Comparison of ENCODE assay signal across 1 cellular context in the genomic region with DNA sequence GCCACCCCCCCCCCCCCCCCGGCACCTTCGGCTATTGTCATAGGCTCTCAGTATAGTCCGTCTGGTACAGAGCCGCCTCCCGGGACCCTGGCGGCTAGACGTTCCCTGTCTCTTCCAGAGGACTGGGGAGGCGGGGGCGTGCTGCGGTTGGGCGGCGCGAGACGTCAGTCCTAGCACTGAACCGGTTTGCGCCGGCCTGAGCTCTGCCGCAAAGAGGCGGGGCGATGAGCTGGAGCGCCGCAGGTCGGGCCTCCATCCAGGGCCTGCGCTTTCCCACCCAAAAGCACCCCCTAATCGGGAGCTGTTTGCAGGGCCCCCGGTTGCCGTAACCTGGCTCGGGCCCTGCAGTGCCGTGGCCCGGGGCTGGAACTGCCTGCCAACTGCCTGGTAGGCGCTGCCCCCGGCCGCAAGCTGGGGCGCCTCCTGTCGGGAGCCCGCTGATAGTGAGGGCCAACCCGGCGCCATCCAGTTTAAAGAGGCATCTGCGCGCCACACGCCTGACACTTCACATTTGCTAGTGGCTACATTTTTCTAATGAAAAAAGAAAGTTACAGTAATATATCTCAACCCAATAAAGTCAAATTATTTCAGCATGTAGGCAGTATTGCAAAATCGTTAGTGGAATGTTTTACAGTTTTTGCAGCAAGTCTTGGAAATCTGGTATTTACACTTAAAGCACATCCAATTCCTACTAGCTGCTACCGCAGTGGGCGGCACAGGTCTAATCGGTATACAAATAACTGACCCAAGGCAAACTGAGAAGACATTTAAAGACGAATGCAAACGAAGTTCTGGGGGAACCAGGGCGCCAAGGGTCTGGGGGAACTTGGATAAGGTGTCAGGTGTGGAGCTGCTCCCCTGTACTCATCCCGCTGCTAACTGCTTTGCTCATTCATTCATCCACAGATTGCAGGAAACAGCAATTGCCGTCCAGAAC.
TF ChIP-seq lines count a peak whose summit lies in the region.

No MANE protein-coding gene starts in this region.

TF ChIP-seq in HepG2, 621 proteins besides CTCF, POLR2A, EP300 and RAD21 (continued from another document and continues in another):
- TF ChIP-seq, protein P1, sequence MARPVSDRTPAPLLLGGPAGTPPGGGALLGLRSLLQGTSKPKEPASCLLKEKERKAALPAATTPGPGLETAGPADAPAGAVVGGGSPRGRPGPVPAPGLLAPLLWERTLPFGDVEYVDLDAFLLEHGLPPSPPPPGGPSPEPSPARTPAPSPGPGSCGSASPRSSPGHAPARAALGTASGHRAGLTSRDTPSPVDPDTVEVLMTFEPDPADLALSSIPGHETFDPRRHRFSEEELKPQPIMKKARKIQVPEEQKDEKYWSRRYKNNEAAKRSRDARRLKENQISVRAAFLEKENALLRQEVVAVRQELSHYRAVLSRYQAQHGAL (CRISPR knock-in tag; IDR thresholded peaks at IDR 0.05; ENCODE audit: not compliant biosample characterization), result no peak
- no peak for TF ChIP-seq HNF4G (IDR thresholded peaks at IDR 0.05; ENCODE audit: borderline replicate concordance, low read depth, low read length)
- no peak for TF ChIP-seq HNF4G (CRISPR knock-in tag; IDR thresholded peaks at IDR 0.05; ENCODE audit: borderline replicate concordance, low read depth)
- no peak for TF ChIP-seq ZNF446 (CRISPR knock-in tag; IDR thresholded peaks at IDR 0.05)
- TF ChIP-seq SMAD9 (CRISPR knock-in tag; IDR thresholded peaks at IDR 0.05), result no peak
- TF ChIP-seq, protein P2, sequence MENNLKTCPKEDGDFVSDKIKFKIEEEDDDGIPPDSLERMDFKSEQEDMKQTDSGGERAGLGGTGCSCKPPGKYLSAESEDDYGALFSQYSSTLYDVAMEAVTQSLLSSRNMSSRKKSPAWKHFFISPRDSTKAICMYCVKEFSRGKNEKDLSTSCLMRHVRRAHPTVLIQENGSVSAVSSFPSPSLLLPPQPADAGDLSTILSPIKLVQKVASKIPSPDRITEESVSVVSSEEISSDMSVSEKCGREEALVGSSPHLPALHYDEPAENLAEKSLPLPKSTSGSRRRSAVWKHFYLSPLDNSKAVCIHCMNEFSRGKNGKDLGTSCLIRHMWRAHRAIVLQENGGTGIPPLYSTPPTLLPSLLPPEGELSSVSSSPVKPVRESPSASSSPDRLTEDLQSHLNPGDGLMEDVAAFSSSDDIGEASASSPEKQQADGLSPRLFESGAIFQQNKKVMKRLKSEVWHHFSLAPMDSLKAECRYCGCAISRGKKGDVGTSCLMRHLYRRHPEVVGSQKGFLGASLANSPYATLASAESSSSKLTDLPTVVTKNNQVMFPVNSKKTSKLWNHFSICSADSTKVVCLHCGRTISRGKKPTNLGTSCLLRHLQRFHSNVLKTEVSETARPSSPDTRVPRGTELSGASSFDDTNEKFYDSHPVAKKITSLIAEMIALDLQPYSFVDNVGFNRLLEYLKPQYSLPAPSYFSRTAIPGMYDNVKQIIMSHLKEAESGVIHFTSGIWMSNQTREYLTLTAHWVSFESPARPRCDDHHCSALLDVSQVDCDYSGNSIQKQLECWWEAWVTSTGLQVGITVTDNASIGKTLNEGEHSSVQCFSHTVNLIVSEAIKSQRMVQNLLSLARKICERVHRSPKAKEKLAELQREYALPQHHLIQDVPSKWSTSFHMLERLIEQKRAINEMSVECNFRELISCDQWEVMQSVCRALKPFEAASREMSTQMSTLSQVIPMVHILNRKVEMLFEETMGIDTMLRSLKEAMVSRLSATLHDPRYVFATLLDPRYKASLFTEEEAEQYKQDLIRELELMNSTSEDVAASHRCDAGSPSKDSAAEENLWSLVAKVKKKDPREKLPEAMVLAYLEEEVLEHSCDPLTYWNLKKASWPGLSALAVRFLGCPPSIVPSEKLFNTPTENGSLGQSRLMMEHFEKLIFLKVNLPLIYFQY (CRISPR knock-in tag; IDR thresholded peaks at IDR 0.05; ENCODE audit: borderline replicate concordance), result peak; percentile 61; the same call in 1 of the 2 replicates
- TF ChIP-seq ZNF839 (CRISPR knock-in tag; IDR thresholded peaks at IDR 0.05; ENCODE audit: borderline replicate concordance), result no peak
- no peak for TF ChIP-seq NBN (conservative IDR thresholded peaks at IDR 0.05)
- peak; percentile 51; the same call in 1 of the 2 replicates for TF ChIP-seq ZNF747 (CRISPR knock-in tag; IDR thresholded peaks at IDR 0.05; ENCODE audit: borderline replicate concordance)
- TF ChIP-seq GTF2F1 (IDR thresholded peaks at IDR 0.05; ENCODE audit: low read length), result no peak
- 0 out of 2 replicates have a peak, but pooled peaks have one; percentile 21 for TF ChIP-seq ZMAT3 (CRISPR knock-in tag; conservative IDR thresholded peaks at IDR 0.05)
- no peak for TF ChIP-seq LCORL (IDR thresholded peaks at IDR 0.05)
- peak; percentile 77 for TF ChIP-seq LCORL (CRISPR knock-in tag; IDR thresholded peaks at IDR 0.05)
- TF ChIP-seq, protein P3, sequence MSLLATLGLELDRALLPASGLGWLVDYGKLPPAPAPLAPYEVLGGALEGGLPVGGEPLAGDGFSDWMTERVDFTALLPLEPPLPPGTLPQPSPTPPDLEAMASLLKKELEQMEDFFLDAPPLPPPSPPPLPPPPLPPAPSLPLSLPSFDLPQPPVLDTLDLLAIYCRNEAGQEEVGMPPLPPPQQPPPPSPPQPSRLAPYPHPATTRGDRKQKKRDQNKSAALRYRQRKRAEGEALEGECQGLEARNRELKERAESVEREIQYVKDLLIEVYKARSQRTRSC (CRISPR knock-in tag; IDR thresholded peaks at IDR 0.05; ENCODE audit: low read depth), result no peak
- TF ChIP-seq CBX1 (IDR thresholded peaks at IDR 0.05; ENCODE audit: low read depth), result peak; percentile 18
- TF ChIP-seq SAFB2 (CRISPR knock-in tag; IDR thresholded peaks at IDR 0.05; ENCODE audit: borderline replicate concordance, low read depth), result 0 out of 2 replicates have a peak, but pooled peaks have one; percentile 22
- 0 out of 2 replicates have a peak, but pooled peaks have one; percentile 11 for TF ChIP-seq FOSL2 (CRISPR knock-in tag; IDR thresholded peaks at IDR 0.05)
- TF ChIP-seq, protein P4, sequence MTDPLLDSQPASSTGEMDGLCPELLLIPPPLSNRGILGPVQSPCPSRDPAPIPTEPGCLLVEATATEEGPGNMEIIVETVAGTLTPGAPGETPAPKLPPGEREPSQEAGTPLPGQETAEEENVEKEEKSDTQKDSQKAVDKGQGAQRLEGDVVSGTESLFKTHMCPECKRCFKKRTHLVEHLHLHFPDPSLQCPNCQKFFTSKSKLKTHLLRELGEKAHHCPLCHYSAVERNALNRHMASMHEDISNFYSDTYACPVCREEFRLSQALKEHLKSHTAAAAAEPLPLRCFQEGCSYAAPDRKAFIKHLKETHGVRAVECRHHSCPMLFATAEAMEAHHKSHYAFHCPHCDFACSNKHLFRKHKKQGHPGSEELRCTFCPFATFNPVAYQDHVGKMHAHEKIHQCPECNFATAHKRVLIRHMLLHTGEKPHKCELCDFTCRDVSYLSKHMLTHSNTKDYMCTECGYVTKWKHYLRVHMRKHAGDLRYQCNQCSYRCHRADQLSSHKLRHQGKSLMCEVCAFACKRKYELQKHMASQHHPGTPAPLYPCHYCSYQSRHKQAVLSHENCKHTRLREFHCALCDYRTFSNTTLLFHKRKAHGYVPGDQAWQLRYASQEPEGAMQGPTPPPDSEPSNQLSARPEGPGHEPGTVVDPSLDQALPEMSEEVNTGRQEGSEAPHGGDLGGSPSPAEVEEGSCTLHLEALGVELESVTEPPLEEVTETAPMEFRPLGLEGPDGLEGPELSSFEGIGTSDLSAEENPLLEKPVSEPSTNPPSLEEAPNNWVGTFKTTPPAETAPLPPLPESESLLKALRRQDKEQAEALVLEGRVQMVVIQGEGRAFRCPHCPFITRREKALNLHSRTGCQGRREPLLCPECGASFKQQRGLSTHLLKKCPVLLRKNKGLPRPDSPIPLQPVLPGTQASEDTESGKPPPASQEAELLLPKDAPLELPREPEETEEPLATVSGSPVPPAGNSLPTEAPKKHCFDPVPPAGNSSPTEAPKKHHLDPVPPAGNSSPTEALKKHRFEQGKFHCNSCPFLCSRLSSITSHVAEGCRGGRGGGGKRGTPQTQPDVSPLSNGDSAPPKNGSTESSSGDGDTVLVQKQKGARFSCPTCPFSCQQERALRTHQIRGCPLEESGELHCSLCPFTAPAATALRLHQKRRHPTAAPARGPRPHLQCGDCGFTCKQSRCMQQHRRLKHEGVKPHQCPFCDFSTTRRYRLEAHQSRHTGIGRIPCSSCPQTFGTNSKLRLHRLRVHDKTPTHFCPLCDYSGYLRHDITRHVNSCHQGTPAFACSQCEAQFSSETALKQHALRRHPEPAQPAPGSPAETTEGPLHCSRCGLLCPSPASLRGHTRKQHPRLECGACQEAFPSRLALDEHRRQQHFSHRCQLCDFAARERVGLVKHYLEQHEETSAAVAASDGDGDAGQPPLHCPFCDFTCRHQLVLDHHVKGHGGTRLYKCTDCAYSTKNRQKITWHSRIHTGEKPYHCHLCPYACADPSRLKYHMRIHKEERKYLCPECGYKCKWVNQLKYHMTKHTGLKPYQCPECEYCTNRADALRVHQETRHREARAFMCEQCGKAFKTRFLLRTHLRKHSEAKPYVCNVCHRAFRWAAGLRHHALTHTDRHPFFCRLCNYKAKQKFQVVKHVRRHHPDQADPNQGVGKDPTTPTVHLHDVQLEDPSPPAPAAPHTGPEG (CRISPR knock-in tag; IDR thresholded peaks at IDR 0.05), result no peak
- TF ChIP-seq, protein P5, sequence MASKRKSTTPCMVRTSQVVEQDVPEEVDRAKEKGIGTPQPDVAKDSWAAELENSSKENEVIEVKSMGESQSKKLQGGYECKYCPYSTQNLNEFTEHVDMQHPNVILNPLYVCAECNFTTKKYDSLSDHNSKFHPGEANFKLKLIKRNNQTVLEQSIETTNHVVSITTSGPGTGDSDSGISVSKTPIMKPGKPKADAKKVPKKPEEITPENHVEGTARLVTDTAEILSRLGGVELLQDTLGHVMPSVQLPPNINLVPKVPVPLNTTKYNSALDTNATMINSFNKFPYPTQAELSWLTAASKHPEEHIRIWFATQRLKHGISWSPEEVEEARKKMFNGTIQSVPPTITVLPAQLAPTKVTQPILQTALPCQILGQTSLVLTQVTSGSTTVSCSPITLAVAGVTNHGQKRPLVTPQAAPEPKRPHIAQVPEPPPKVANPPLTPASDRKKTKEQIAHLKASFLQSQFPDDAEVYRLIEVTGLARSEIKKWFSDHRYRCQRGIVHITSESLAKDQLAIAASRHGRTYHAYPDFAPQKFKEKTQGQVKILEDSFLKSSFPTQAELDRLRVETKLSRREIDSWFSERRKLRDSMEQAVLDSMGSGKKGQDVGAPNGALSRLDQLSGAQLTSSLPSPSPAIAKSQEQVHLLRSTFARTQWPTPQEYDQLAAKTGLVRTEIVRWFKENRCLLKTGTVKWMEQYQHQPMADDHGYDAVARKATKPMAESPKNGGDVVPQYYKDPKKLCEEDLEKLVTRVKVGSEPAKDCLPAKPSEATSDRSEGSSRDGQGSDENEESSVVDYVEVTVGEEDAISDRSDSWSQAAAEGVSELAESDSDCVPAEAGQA (IDR thresholded peaks at IDR 0.05; ENCODE audit: low read depth), result no peak
- TF ChIP-seq, protein P5 (CRISPR knock-in tag; IDR thresholded peaks at IDR 0.05; ENCODE audit: borderline replicate concordance), result no peak
- no peak for TF ChIP-seq SRY (CRISPR knock-in tag; IDR thresholded peaks at IDR 0.05)
- no peak for TF ChIP-seq TBP (CRISPR knock-in tag; IDR thresholded peaks at IDR 0.05)
- peak; percentile 77 for TF ChIP-seq MAZ (IDR thresholded peaks at IDR 0.05; ENCODE audit: borderline replicate concordance, low read depth, low read length)
- TF ChIP-seq MAZ (CRISPR knock-in tag; IDR thresholded peaks at IDR 0.05; ENCODE audit: low read depth), result 0 out of 2 replicates have a peak, but pooled peaks have one; percentile 19
- no peak for TF ChIP-seq RFX5 (IDR thresholded peaks at IDR 0.05; ENCODE audit: low read depth, low read length)
- no peak for TF ChIP-seq DNMT3B (CRISPR knock-in tag; conservative IDR thresholded peaks at IDR 0.05)
- no peak for TF ChIP-seq KDM1A (CRISPR knock-in tag; IDR thresholded peaks at IDR 0.05)
- TF ChIP-seq KLF11 (CRISPR knock-in tag; IDR thresholded peaks at IDR 0.05), result no peak
- no peak for TF ChIP-seq ZNF484 (CRISPR knock-in tag; IDR thresholded peaks at IDR 0.05; ENCODE audit: borderline replicate concordance, low read depth)
- TF ChIP-seq HOXD1 (CRISPR knock-in tag; IDR thresholded peaks at IDR 0.05), result no peak
- no peak for TF ChIP-seq NAIF1 (CRISPR knock-in tag; IDR thresholded peaks at IDR 0.05; ENCODE audit: borderline replicate concordance)
- TF ChIP-seq, protein P6, sequence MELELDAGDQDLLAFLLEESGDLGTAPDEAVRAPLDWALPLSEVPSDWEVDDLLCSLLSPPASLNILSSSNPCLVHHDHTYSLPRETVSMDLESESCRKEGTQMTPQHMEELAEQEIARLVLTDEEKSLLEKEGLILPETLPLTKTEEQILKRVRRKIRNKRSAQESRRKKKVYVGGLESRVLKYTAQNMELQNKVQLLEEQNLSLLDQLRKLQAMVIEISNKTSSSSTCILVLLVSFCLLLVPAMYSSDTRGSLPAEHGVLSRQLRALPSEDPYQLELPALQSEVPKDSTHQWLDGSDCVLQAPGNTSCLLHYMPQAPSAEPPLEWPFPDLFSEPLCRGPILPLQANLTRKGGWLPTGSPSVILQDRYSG (CRISPR knock-in tag; IDR thresholded peaks at IDR 0.05), result no peak
- TF ChIP-seq ZBTB42 (CRISPR knock-in tag; IDR thresholded peaks at IDR 0.05), result no peak
- no peak; the same call in 1 of the 2 replicates for TF ChIP-seq ZNF160 (CRISPR knock-in tag; IDR thresholded peaks at IDR 0.05)
- TF ChIP-seq ZNF12 (CRISPR knock-in tag; IDR thresholded peaks at IDR 0.05), result no peak
- TF ChIP-seq JUND (CRISPR knock-in tag; IDR thresholded peaks at IDR 0.05), result no peak
- TF ChIP-seq RELA (CRISPR knock-in tag; IDR thresholded peaks at IDR 0.05), result peak; percentile 52; the same call in 1 of the 2 replicates
- TF ChIP-seq HNF4A (CRISPR knock-in tag; IDR thresholded peaks at IDR 0.05), result no peak
- TF ChIP-seq RFX3 (CRISPR knock-in tag; IDR thresholded peaks at IDR 0.05), result no peak
- no peak for TF ChIP-seq FOXO1 (CRISPR knock-in tag; IDR thresholded peaks at IDR 0.05)
- no peak for TF ChIP-seq ZNF670 (CRISPR knock-in tag; IDR thresholded peaks at IDR 0.05; ENCODE audit: borderline replicate concordance)
